In the genomic region with DNA sequence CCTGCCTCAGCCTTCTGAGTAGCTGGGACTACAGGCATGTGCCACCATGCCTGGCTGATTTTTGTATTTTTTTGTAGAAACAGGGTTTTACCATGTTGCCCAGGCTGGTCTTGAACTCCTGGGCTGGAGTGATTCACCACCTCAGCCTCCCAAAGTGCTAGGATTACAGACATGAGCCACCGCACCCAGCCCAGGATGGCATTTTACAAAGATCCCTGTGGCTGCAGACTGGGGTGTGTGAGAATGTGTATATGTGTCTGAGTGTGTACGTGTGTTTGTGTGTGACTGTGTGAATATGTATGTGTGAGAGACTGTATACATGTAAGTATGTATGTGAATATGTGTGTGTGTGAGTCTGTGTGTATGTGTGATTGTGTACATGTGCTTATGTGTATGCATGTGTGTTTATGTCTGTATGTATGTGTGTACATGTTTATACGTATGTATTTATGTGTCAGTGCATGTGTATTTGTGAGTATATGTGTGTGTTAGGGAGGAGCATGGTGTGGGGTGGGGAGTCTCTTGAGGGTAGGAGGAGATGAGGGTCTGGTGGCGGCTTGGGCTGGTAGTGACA, we compare ENCODE assay signal across 20 cellular contexts. TPM values are rescaled to one million over a fixed set of nuclear protein-coding genes. Genes with fewer than 3 reads are reported as not detected.
DNase-seq lines count a peak whose midpoint lies in the region; ATAC-seq and TF ChIP-seq lines count a peak whose summit lies in the region.
"Had no signal": no experiment of that assay in that cellular context is flagged by ENCODE, and none has a peak within 500 bp of the region (broad histone marks: within the 10 kb centered on the region; RNA-seq: fewer than 3 reads in every experiment).

No MANE protein-coding gene starts in this region.

- POLR2A ChIA-PET in IMR-90 (lab: Charles Lee; ENCODE audit: unreplicated experiment) = no interaction called here

- no peak overlapping the region for H4K91ac ChIP-seq in IMR-90 (ENCODE audit: insufficient read depth, low read depth, low read length)

- TF ChIP-seq POLR2A in IMR-90 (IDR thresholded peaks at IDR 0.05; ENCODE audit: low read depth, low read length) (no peak), sigmoid colon (IDR thresholded peaks at IDR 0.05) (no peak)

- no peaks in the 10 kb centered on the region for H3K9me3 Mint-ChIP-seq in endothelial cell (ENCODE audit: unreplicated experiment)
- H3K9me3 Mint-ChIP-seq: CD8-positive, alpha-beta T cell had no signal

- H4K5ac ChIP-seq in IMR-90 (ENCODE audit: low read depth, low read length) = no peak overlapping the region

- H3K4me2 ChIP-seq in IMR-90 (ENCODE audit: low read depth, low read length) = no peak overlapping the region
- H3K4me2 ChIP-seq: PC-9 had no signal

- no peak for TF ChIP-seq EP300 in sigmoid colon (IDR thresholded peaks at IDR 0.05)

- H3K4me3 ChIP-seq in IMR-90 (ENCODE audit: insufficient read depth, low read depth, low read length) = no peak overlapping the region
- no peak overlapping the region for H3K4me3 ChIP-seq in brain microvascular endothelial cell (ENCODE audit: low read depth, low read length)
- H3K4me3 ChIP-seq in sigmoid colon = no peak overlapping the region
- H3K4me3 ChIP-seq: MG63, PC-9, SK-N-MC had no signal

- H3K9me3 ChIP-seq in IMR-90 (ENCODE audit: control insufficient read depth, insufficient read depth, low read length) = no peaks in the 10 kb centered on the region
- H3K9me3 ChIP-seq in sigmoid colon = no peaks in the 10 kb centered on the region
- H3K9me3 ChIP-seq: BE2C, MG63 had no signal

- no peak overlapping the region for H3K27ac ChIP-seq in IMR-90 (ENCODE audit: insufficient read depth, low read length)
- H3K27ac ChIP-seq in brain microvascular endothelial cell = peak overlapping the region; percentile 93
- H3K27ac ChIP-seq in sigmoid colon = no peak overlapping the region
- H3K27ac ChIP-seq: PC-9, SK-N-MC had no signal

- CTCF ChIA-PET in IMR-90 (lab: Yijun Ruan, JAX) = no interaction called here

- peak overlapping the region; percentile 50 for H3K4ac ChIP-seq in IMR-90 (ENCODE audit: low read depth, low read length)

- H4K8ac ChIP-seq in IMR-90 (ENCODE audit: low read depth in 2 of 2, low read length in 2 of 2) = no peak overlapping the region

- no peak overlapping the region for H3K14ac ChIP-seq in IMR-90 (replicated peaks; ENCODE audit: low read depth, low read length)

- H3K9me1 ChIP-seq in IMR-90 (ENCODE audit: insufficient read depth, low read length) = peaks cover 40% of the 10 kb centered on the region

- no peak overlapping the region for H3K27ac Mint-ChIP-seq in endothelial cell (ENCODE audit: unreplicated experiment)
- H3K27ac Mint-ChIP-seq: CD8-positive, alpha-beta T cell had no signal

- intact Hi-C loops in IMR-90 (cut with micrococcal nuclease) (loop anchor here (5.0 kb wide), 1 partner anchor 134 kb away; no protein-coding TSS in a partner anchor), sigmoid colon (cut with DNase I) (no loop called here)

- H3K36me3 ChIP-seq in IMR-90 (ENCODE audit: control insufficient read depth, insufficient read depth, low read length) (no peaks in the 10 kb centered on the region), brain microvascular endothelial cell (replicated peaks) (no peaks in the 10 kb centered on the region), sigmoid colon (no peaks in the 10 kb centered on the region)
- H3K36me3 ChIP-seq: BE2C, MG63 had no signal

- TF ChIP-seq CTCF in IMR-90 (conservative IDR thresholded peaks at IDR 0.05; ENCODE audit: low read depth, low read length) (no peak), brain microvascular endothelial cell (IDR thresholded peaks at IDR 0.05; ENCODE audit: low read depth, low read length, missing control alignments) (no peak), sigmoid colon (IDR thresholded peaks at IDR 0.05) (no peak), endothelial cell (IDR thresholded peaks at IDR 0.05; ENCODE audit: unreplicated experiment) (no peak)

- H2AK9ac ChIP-seq in IMR-90 (replicated peaks; ENCODE audit: low read depth, low read length, poor library complexity) = no peak overlapping the region

- in situ Hi-C loops in IMR-90 (cut with MboI; ENCODE audit: low sequenced_read_pairs) (no loop called here), brain microvascular endothelial cell (cut with HindIII; ENCODE audit: low pct_ligation_motif_present, low sequenced_read_pairs) (no loop called here)

- H3K56ac ChIP-seq in IMR-90 (ENCODE audit: extremely low read depth, insufficient read depth, low read length) = no peak overlapping the region

- peak overlapping the region; percentile 12 for H2BK5ac ChIP-seq in IMR-90 (ENCODE audit: low read depth, low read length, poor library complexity, severe bottlenecking)

- no peaks in the 10 kb centered on the region for H3K27me3 ChIP-seq in IMR-90 (ENCODE audit: control insufficient read depth, insufficient read depth, low read length)
- no peaks in the 10 kb centered on the region for H3K27me3 ChIP-seq in brain microvascular endothelial cell (replicated peaks)
- no peaks in the 10 kb centered on the region for H3K27me3 ChIP-seq in sigmoid colon
- H3K27me3 ChIP-seq: BE2C, MG63 had no signal

- no peak overlapping the region for H3K4me3 Mint-ChIP-seq in endothelial cell (ENCODE audit: unreplicated experiment)
- H3K4me3 Mint-ChIP-seq: CD8-positive, alpha-beta T cell had no signal

- peaks cover 6% of the 10 kb centered on the region for H3K36me3 Mint-ChIP-seq in endothelial cell (ENCODE audit: low read depth, unreplicated experiment)

- DNase-seq in EL = peak; percentile 42
- no peak for DNase-seq in IMR-90
- DNase-seq in brain microvascular endothelial cell = peak; percentile 61
- DNase-seq in sigmoid colon = peak; percentile 40
- no peak for DNase-seq in activated CD4-positive, alpha-beta T cell treated with anti-CD3 and anti-CD28 coated beads, Interleukin-2, amount 50 U/mL, for 4 hours
- no peak for DNase-seq in endothelial cell (ENCODE audit: low spot score)
- DNase-seq in hippocampal formation (lab: John Stamatoyannopoulos, UW) = no peak
- DNase-seq: BE2C; CD8-positive, alpha-beta T cell; HCEC 1CT; KG1; MG63; NCI-H1092 treated with DMSO at 0.1 percent for 48 hours; NCI-H187; NCI-H2171; NCI-H446 treated with DMSO at 0.1 percent for 48 hours; NCI-H774; PC-9 had no signal

- no peak overlapping the region for H2BK120ac ChIP-seq in IMR-90 (ENCODE audit: low read depth, low read length)

- no peak overlapping the region for H3K18ac ChIP-seq in IMR-90 (ENCODE audit: low read depth, low read length)

- H2BK20ac ChIP-seq in IMR-90 (ENCODE audit: low read depth, low read length) = peak overlapping the region; percentile 41; the same call in 1 of the 2 replicates

- H3K4me1 ChIP-seq in IMR-90 (ENCODE audit: control insufficient read depth, insufficient read depth, low read length) (peaks cover 15% of the 10 kb centered on the region), sigmoid colon (peaks cover 0 to 7% (median 0%) of the 10 kb centered on the region in 4 donors)
- H3K4me1 ChIP-seq: BE2C had no signal

- BruUV-seq in IMR-90 (replicated peaks; lab: Mats Ljungman, UMichigan) = no TSS peak

- no peak overlapping the region for H3K9ac ChIP-seq in IMR-90 (ENCODE audit: low read depth, low read length)

- H3K4me1 Mint-ChIP-seq in endothelial cell (ENCODE audit: unreplicated experiment) = no peaks in the 10 kb centered on the region

- peaks cover 9% of the 10 kb centered on the region for H3K27me3 Mint-ChIP-seq in endothelial cell (ENCODE audit: unreplicated experiment)

- peaks cover 35 to 75% of the 10 kb centered on the region in 2 experiments for H3K79me1 ChIP-seq in IMR-90 (ENCODE audit: low read depth in 1 of 2, low read length in 2 of 2)

- H2BK15ac ChIP-seq in IMR-90 (ENCODE audit: low read depth, low read length) = no peak overlapping the region; the same call in 2 of the 3 replicates

- no peak overlapping the region for H2AFZ ChIP-seq in IMR-90 (replicated peaks; ENCODE audit: low read length, poor library complexity)
- H2AFZ ChIP-seq: PC-9 had no signal

- dilution Hi-C loops in IMR-90 (cut with HindIII; ENCODE audit: low sequenced_read_pairs, unreplicated experiment) = no loop called here

- peaks cover 27% of the 10 kb centered on the region; the same call in 1 of the 2 replicates for H4K20me1 ChIP-seq in IMR-90 (ENCODE audit: insufficient read depth, low read length)

- peak overlapping the region; percentile 71; the same call in 1 of the 2 replicates for H3K23ac ChIP-seq in IMR-90 (ENCODE audit: low read depth, low read length)

- no peak for TF ChIP-seq RAD21 in IMR-90 (IDR thresholded peaks at IDR 0.05; ENCODE audit: low read length)

- 100% methylated on average over 2 of the region's 4 CpGs; no CpG with 5 or more reads in 1 of the 2 experiments for WGBS in IMR-90 (ENCODE audit: extremely low coverage in 2 of 2, insufficient read length in 1 of 2), 2 experiments
- WGBS in sigmoid colon, 2 donors = 94 to 95% methylated on average over 4 of the region's 4 CpGs

- ATAC-seq in IMR-90 (ENCODE audit: low read depth) (no peak), GM21576 (IDR thresholded peaks at IDR 0.05; ENCODE audit: unreplicated experiment) (no peak)
- ATAC-seq: CD8-positive, alpha-beta T cell had no signal

- H2AK5ac ChIP-seq in IMR-90 (ENCODE audit: low read depth, low read length) = peak overlapping the region; percentile 72

TF ChIP-seq in IMR-90, 13 proteins besides CTCF, POLR2A, EP300 and RAD21 (continues in another document):
- TF ChIP-seq BHLHE40 (IDR thresholded peaks at IDR 0.05; ENCODE audit: low read depth, low read length) (no peak), FOS (IDR thresholded peaks at IDR 0.05; ENCODE audit: low read depth, low read length) (no peak), NFE2L2 (IDR thresholded peaks at IDR 0.05; ENCODE audit: low read depth, low read length) (no peak), RFX5 (IDR thresholded peaks at IDR 0.05; ENCODE audit: low read depth, low read length) (no peak), SMC3 (IDR thresholded peaks at IDR 0.05; ENCODE audit: low read depth, low read length) (no peak), CEBPB (IDR thresholded peaks at IDR 0.05; ENCODE audit: low read depth, low read length) (no peak)
- TF ChIP-seq, protein P1, sequence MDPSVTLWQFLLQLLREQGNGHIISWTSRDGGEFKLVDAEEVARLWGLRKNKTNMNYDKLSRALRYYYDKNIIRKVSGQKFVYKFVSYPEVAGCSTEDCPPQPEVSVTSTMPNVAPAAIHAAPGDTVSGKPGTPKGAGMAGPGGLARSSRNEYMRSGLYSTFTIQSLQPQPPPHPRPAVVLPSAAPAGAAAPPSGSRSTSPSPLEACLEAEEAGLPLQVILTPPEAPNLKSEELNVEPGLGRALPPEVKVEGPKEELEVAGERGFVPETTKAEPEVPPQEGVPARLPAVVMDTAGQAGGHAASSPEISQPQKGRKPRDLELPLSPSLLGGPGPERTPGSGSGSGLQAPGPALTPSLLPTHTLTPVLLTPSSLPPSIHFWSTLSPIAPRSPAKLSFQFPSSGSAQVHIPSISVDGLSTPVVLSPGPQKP (IDR thresholded peaks at IDR 0.05; ENCODE audit: borderline replicate concordance, low read depth, low read length) = no peak

RNA-seq across cellular contexts. Expression of a gene that starts 17.0 kb away (rescaled TPM):
- total RNA-seq in IMR-90 (2012; rRNA removed) (10.8 and 11.1 TPM in 2 replicates), sigmoid colon (10 to 100 TPM; 22.9 to 68.7 (median 35.0) TPM), endothelial cell (ENCODE audit: unreplicated experiment) (36.7 TPM)
- polyA plus RNA-seq in IMR-90 (2012; rRNA removed) (14.7 and 15.8 TPM in 2 replicates), sigmoid colon (10 to 100 TPM in 1 of 3 donors, 1 to 10 TPM in 2; 3.7 to 20.6 (median 9.0) TPM)
- polyA plus RNA-seq in IMR-90 (2012; cell fraction: cytosol; rRNA removed) = 12.8 and 14.6 TPM in 2 replicates
- polyA plus RNA-seq in IMR-90 (2012; cell fraction: nucleus; rRNA removed; ENCODE audit: low replicate concordance) = 12.4 and 24.1 TPM in 2 replicates

Comparison
In these comparisons a context has a peak if more than half of its experiments do, and no peak if none do; other contexts are left out.
1. DNase-seq: peak in EL (single experiment), brain microvascular endothelial cell (single experiment) and sigmoid colon (single experiment); none in IMR-90 (single experiment), activated CD4-positive, alpha-beta T cell treated with anti-CD3 and anti-CD28 coated beads, Interleukin-2, amount 50 U/mL, for 4 hours (0 of 2), endothelial cell (single experiment) and hippocampal formation (0 of 2).